ENCODE assay signal across 25 cellular contexts in the genomic region with DNA sequence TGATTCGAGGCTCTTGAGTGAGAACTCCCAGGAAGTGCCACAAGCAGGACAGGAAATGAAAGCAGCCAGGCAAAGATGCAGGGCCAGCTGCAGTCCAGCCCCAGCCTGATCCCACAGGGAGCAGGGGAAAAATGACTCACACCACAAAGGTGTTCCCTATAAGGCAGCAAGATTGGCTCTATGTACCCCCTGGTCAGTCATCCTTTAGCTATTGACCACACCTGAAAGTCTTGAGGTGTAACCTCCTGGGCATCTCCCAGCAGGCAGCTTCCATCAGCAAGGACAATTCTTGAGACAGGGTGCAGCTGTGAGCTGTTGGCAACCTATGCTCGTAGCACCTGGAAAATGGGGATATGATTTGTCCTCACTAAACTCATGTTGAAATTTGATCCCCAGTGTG. TPM values are rescaled to one million over a fixed set of nuclear protein-coding genes. Genes with fewer than 3 reads are reported as not detected.
DNase-seq lines count a peak whose midpoint lies in the region; ATAC-seq and TF ChIP-seq lines count a peak whose summit lies in the region.
"Had no signal": no experiment of that assay in that cellular context is flagged by ENCODE, and none has a peak within 500 bp of the region (broad histone marks: within the 10 kb centered on the region; RNA-seq: fewer than 3 reads in every experiment).

No MANE protein-coding gene starts in this region.

- H3K9me3 ChIP-seq in breast epithelium (no peaks in the 10 kb centered on the region), SJCRH30 (replicated peaks) (no peaks in the 10 kb centered on the region)
- H3K9me3 ChIP-seq: A549, BE2C, Caco-2, heart left ventricle had no signal

- no peaks in the 10 kb centered on the region for H3K9me3 Mint-ChIP-seq in MCF 10A (ENCODE audit: unreplicated experiment)
- H3K9me3 Mint-ChIP-seq in activated T-cell treated with anti-CD3 and anti-CD28 coated beads, Interleukin-2, amount 50 U/mL, for 4 hours = no peaks in the 10 kb centered on the region
- H3K9me3 Mint-ChIP-seq: endodermal cell had no signal

- no peaks in the 10 kb centered on the region for H3K4me1 ChIP-seq in breast epithelium
- no peaks in the 10 kb centered on the region for H3K4me1 ChIP-seq in SJCRH30
- H3K4me1 ChIP-seq: A549, BE2C had no signal

- CTCF ChIA-PET in MCF 10A (lab: Yijun Ruan, JAX) = no interaction called here

- DNase-seq in MCF 10A (ENCODE audit: unreplicated experiment) (peak; percentile 49), breast epithelium (ENCODE audit: low spot score in 2 of 2) (no peak), SJCRH30 (peak; percentile 20 to 34), iPS-NIHi7 (ENCODE audit: extremely low spot score) (peak; percentile 20), activated gamma-delta T cell (lab: John Stamatoyannopoulos, UW) (no peak), G401 (ENCODE audit: low spot score) (no peak)
- DNase-seq in activated T-cell treated with anti-CD3 and anti-CD28 coated beads, Interleukin-2, amount 50 U/mL, for 4 hours = no peak
- DNase-seq: activated CD4-positive, alpha-beta T cell treated with anti-CD3 and anti-CD28 coated beads for 36 hours; BE2C; Caco-2; endodermal cell; heart left ventricle; NCI-H1105; NCI-H2029 treated with DMSO at 0.1 percent for 48 hours; NCI-H510A; right cardiac atrium; SW 1271 had no signal

- POLR2A ChIA-PET in MCF 10A (lab: Yijun Ruan, JAX) = interaction anchor here (1.3 kb wide), 1 partner anchor 10 kb away, joined by 4 read pairs; no protein-coding TSS in a partner anchor

- TF ChIP-seq POLR2A in breast epithelium (IDR thresholded peaks at IDR 0.05) = no peak

- no peak overlapping the region for H3K4me3 Mint-ChIP-seq in MCF 10A (ENCODE audit: unreplicated experiment)
- no peak overlapping the region for H3K4me3 Mint-ChIP-seq in activated T-cell treated with anti-CD3 and anti-CD28 coated beads, Interleukin-2, amount 50 U/mL, for 4 hours
- H3K4me3 Mint-ChIP-seq: activated CD4-positive, alpha-beta T cell treated with anti-CD3 and anti-CD28 coated beads for 36 hours; activated naive CD8-positive, alpha-beta T cell; endodermal cell had no signal

- in situ Hi-C loops in G401 (cut with HindIII; ENCODE audit: low sequenced_read_pairs) = no loop called here

- H3K36me3 Mint-ChIP-seq in MCF 10A (ENCODE audit: insufficient read depth, unreplicated experiment) = no peaks in the 10 kb centered on the region
- H3K36me3 Mint-ChIP-seq in activated T-cell treated with anti-CD3 and anti-CD28 coated beads, Interleukin-2, amount 50 U/mL, for 4 hours (ENCODE audit: insufficient read depth) = no peaks in the 10 kb centered on the region
- H3K36me3 Mint-ChIP-seq: activated naive CD8-positive, alpha-beta T cell had no signal

- H3K36me3 ChIP-seq in breast epithelium (no peaks in the 10 kb centered on the region), SJCRH30 (no peaks in the 10 kb centered on the region)
- H3K36me3 ChIP-seq: BE2C, heart left ventricle had no signal

- peaks cover 4% of the 10 kb centered on the region for H3K4me1 Mint-ChIP-seq in MCF 10A (ENCODE audit: insufficient read depth, unreplicated experiment)
- H3K4me1 Mint-ChIP-seq in activated T-cell treated with anti-CD3 and anti-CD28 coated beads, Interleukin-2, amount 50 U/mL, for 4 hours (ENCODE audit: low read depth) = peaks cover 3% of the 10 kb centered on the region
- H3K4me1 Mint-ChIP-seq: activated CD4-positive, alpha-beta T cell treated with anti-CD3 and anti-CD28 coated beads for 36 hours had no signal

- no TSS peak for BruUV-seq in MCF 10A (replicated peaks; lab: Mats Ljungman, UMichigan)

- H3K27me3 ChIP-seq in breast epithelium = peaks cover 0 to 24% of the 10 kb centered on the region in 2 donors
- H3K27me3 ChIP-seq in SJCRH30 = peaks cover 2% of the 10 kb centered on the region; the same call in 1 of the 2 replicates
- H3K27me3 ChIP-seq: BE2C had no signal

- no peak for ATAC-seq in GM19395 (IDR thresholded peaks at IDR 0.05; ENCODE audit: unreplicated experiment)
- ATAC-seq in activated T-cell treated with anti-CD3 and anti-CD28 coated beads, Interleukin-2, amount 50 U/mL, for 4 hours = no peak
- ATAC-seq: A549; activated CD4-positive, alpha-beta T cell treated with anti-CD3 and anti-CD28 coated beads for 36 hours; heart left ventricle; right cardiac atrium had no signal

- TF ChIP-seq CTCF in MCF 10A (IDR thresholded peaks at IDR 0.05; ENCODE audit: unreplicated experiment) (no peak), breast epithelium (IDR thresholded peaks at IDR 0.05) (no peak)

- intact Hi-C loops in MCF 10A (cut with micrococcal nuclease) = no loop called here
- intact Hi-C loops in breast epithelium (cut with DNase I; ENCODE audit: low total_unique reads) = no loop called here

- H3K27ac Mint-ChIP-seq in MCF 10A (ENCODE audit: low read depth, unreplicated experiment) = no peak overlapping the region
- H3K27ac Mint-ChIP-seq: activated CD4-positive, alpha-beta T cell treated with anti-CD3 and anti-CD28 coated beads for 36 hours; activated naive CD8-positive, alpha-beta T cell; endodermal cell had no signal

- H3K27me3 Mint-ChIP-seq in MCF 10A (ENCODE audit: insufficient read depth, unreplicated experiment) = no peaks in the 10 kb centered on the region
- peaks cover 35% of the 10 kb centered on the region for H3K27me3 Mint-ChIP-seq in activated T-cell treated with anti-CD3 and anti-CD28 coated beads, Interleukin-2, amount 50 U/mL, for 4 hours (ENCODE audit: low read depth)

- H3K4me3 ChIP-seq in breast epithelium (no peak overlapping the region), SJCRH30 (no peak overlapping the region)
- H3K4me3 ChIP-seq: A549, heart left ventricle, lung had no signal

- no peak overlapping the region for H3K27ac ChIP-seq in breast epithelium
- H3K27ac ChIP-seq in SJCRH30 = no peak overlapping the region
- H3K27ac ChIP-seq: A549, heart left ventricle had no signal

RNA-seq across cellular contexts. Expression of a gene that starts 27.9 kb away (rescaled TPM):
- total RNA-seq in MCF 10A (2022) = not detected in 2 replicates
- total RNA-seq in breast epithelium = not detected
- total RNA-seq in SJCRH30 (2014; rRNA removed; shearing (Covaris generic)) = not detected in 2 replicates
- total RNA-seq in activated T-cell treated with anti-CD3 and anti-CD28 coated beads, Interleukin-2, amount 50 U/mL, for 4 hours = not detected
- not detected in 2 replicates for total RNA-seq in G401 (2014; rRNA removed; shearing (Covaris generic))
- total RNA-seq: activated CD4-positive, alpha-beta T cell treated with anti-CD3 and anti-CD28 coated beads for 36 hours; Caco-2; endodermal cell; heart left ventricle; HT-29; lung; osteoblast; right cardiac atrium; subcutaneous adipose tissue; ureter had no signal

Comparison
In these comparisons a context has a peak if more than half of its experiments do, and no peak if none do; other contexts are left out.
1. DNase-seq: peak in MCF 10A (single experiment), SJCRH30 (2 of 2) and iPS-NIHi7 (single experiment); none in breast epithelium (0 of 2), activated T-cell treated with anti-CD3 and anti-CD28 coated beads, Interleukin-2, amount 50 U/mL, for 4 hours (single experiment), activated gamma-delta T cell (single experiment) and G401 (single experiment).